Comparison of ENCODE assay signal across 8 cellular contexts in the genomic region with DNA sequence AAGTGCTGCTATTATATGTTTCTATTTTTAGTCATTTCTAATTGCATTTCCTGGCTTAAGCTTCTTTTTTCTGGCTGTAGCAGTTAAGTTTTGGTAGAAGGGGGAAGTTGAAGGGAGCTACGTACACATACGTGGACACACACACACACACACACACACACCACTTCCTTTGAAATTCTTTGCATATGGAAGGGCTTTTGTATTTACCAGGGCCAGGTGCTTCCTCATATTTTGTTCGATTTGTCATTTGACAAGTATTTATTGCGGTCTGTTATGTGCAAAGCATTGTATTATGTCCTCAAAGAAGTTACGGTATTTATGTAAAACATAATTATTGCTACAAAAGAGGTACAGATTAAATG.
DNase-seq lines count a peak whose midpoint lies in the region; ATAC-seq and TF ChIP-seq lines count a peak whose summit lies in the region.

No MANE protein-coding gene starts in this region.

- peak overlapping the region in 1 of 2 donors; percentile 41 for H3K27ac ChIP-seq in coronary artery

- peak; percentile 57 for ATAC-seq in GM18505 (IDR thresholded peaks at IDR 0.05; ENCODE audit: unreplicated experiment)
- ATAC-seq in naive thymus-derived CD8-positive, alpha-beta T cell: no peak
- ATAC-seq in HG03442 (IDR thresholded peaks at IDR 0.05; ENCODE audit: unreplicated experiment): no peak
- no peak for ATAC-seq in HG03108 (IDR thresholded peaks at IDR 0.05; ENCODE audit: unreplicated experiment)

- H3K27me3 Mint-ChIP-seq in naive thymus-derived CD8-positive, alpha-beta T cell: no peaks in the 10 kb centered on the region

- peaks cover 0 to 3% (median 0%) of the 10 kb centered on the region in 9 donors for H3K9me3 Mint-ChIP-seq in naive thymus-derived CD8-positive, alpha-beta T cell

- POLR2A ChIA-PET in naive thymus-derived CD8-positive, alpha-beta T cell (lab: Charles Lee): no interaction called here

- TF ChIP-seq CTCF in cardiac fibroblast (IDR thresholded peaks at IDR 0.05; ENCODE audit: low read depth, low read length): no peak
- no peak for TF ChIP-seq CTCF in coronary artery (IDR thresholded peaks at IDR 0.05)

- H3K36me3 Mint-ChIP-seq in naive thymus-derived CD8-positive, alpha-beta T cell: peaks cover 4 to 84% (median 58%) of the 10 kb centered on the region in 3 donors

- DNase-seq in NCI-H748 (lab: John Stamatoyannopoulos, UW; ENCODE audit: unreplicated experiment) (peak; percentile 79), cardiac fibroblast (ENCODE audit: low read depth in 2 of 2) (peak; percentile 25 to 75), coronary artery (ENCODE audit: low spot score) (no peak), NCI-H345 (lab: John Stamatoyannopoulos, UW) (no peak)
- no peak for DNase-seq in naive thymus-derived CD8-positive, alpha-beta T cell

- no peak for TF ChIP-seq POLR2A in GM18505 (IDR thresholded peaks at IDR 0.05; ENCODE audit: borderline replicate concordance, extremely low read depth, insufficient read depth, insufficient read length)

- H3K4me1 Mint-ChIP-seq in naive thymus-derived CD8-positive, alpha-beta T cell: peaks cover 13 to 49% (median 20%) of the 10 kb centered on the region in 4 donors

- peak overlapping the region in 7 of 10 donors; percentile 9 to 92 (median 39) for H3K27ac Mint-ChIP-seq in naive thymus-derived CD8-positive, alpha-beta T cell

- peak overlapping the region in 1 of 10 donors; percentile 48 for H3K4me3 Mint-ChIP-seq in naive thymus-derived CD8-positive, alpha-beta T cell

- H3K4me3 ChIP-seq in cardiac fibroblast (replicated peaks in 1 of 2; ENCODE audit: low read depth in 2 of 2, low read length in 2 of 2): no peak overlapping the region
- no peak overlapping the region for H3K4me3 ChIP-seq in coronary artery

Comparison
In these comparisons a context has a peak if more than half of its experiments do, and no peak if none do; other contexts are left out.
1. DNase-seq: peak in NCI-H748 (single experiment) and cardiac fibroblast (2 of 2); none in naive thymus-derived CD8-positive, alpha-beta T cell (0 of 10), coronary artery (single experiment) and NCI-H345 (single experiment).